Comparison of ENCODE assay signal across 17 cellular contexts in the genomic region with DNA sequence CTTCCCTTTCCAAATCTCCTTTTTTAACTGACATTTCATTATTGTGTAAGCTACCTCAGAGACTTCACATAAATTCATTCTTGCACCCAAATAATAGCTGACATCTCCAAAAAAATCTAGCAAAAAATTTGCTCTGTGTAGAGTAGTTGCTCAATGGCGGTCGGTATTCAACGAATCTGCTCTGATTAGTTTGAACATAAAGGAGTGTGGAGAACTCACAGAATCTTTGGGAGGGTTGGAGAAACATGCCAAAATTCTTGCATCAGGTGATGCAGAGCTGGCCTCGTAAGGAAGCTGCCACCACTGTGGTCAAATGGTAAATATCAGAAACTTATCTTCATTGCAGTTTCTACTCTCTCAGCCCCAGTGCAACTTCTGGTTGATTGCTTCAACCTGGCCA.
DNase-seq lines count a peak whose midpoint lies in the region; ATAC-seq and TF ChIP-seq lines count a peak whose summit lies in the region.
"Had no signal": no experiment of that assay in that cellular context is flagged by ENCODE, and none has a peak within 500 bp of the region (broad histone marks: within the 10 kb centered on the region; RNA-seq: fewer than 3 reads in every experiment).

No MANE protein-coding gene starts in this region.

- H3K27me3 Mint-ChIP-seq in activated T-helper 1 cell treated with anti-CD3 and anti-CD28 coated beads, Interleukin-12 subunit alpha, Interleukin-12 subunit beta, Interleukin-2, Interleukin-4 antibody, amounts not matched to agents 30 ng/mL and 10 ng/mL and 1 ng/mL, durations not matched to agents 14 hours and 24 hours and 36 hours (ENCODE audit: insufficient read depth), result no peaks in the 10 kb centered on the region
- H3K27me3 Mint-ChIP-seq: IgD-negative memory B cell had no signal

- no peaks in the 10 kb centered on the region for H3K36me3 Mint-ChIP-seq in activated T-helper 1 cell treated with anti-CD3 and anti-CD28 coated beads, Interleukin-12 subunit alpha, Interleukin-12 subunit beta, Interleukin-2, Interleukin-4 antibody, amounts not matched to agents 30 ng/mL and 10 ng/mL and 1 ng/mL, durations not matched to agents 14 hours and 24 hours and 36 hours (ENCODE audit: low read depth)
- H3K36me3 Mint-ChIP-seq: CD8-positive, alpha-beta memory T cell; IgD-negative memory B cell had no signal

- peak; percentile 41 for DNase-seq in NCI-H226
- peak; percentile 2 for DNase-seq in amniotic epithelial cell (ENCODE audit: low read depth)
- peak; percentile 6 for DNase-seq in fibroblast of pulmonary artery (ENCODE audit: low read depth)
- DNase-seq in trophoblast cell, result peak; percentile 26 to 79
- no peak for DNase-seq in activated T-helper 1 cell treated with anti-CD3 and anti-CD28 coated beads, Interleukin-12 subunit alpha, Interleukin-12 subunit beta, Interleukin-2, Interleukin-4 antibody, amounts not matched to agents 30 ng/mL and 10 ng/mL and 1 ng/mL, durations not matched to agents 14 hours and 24 hours and 36 hours (ENCODE audit: low spot score)
- no peak for DNase-seq in left ventricle myocardium superior
- no peak for DNase-seq in thyroid gland
- DNase-seq in PC-3, result no peak
- DNase-seq: AML-193; CD8-positive, alpha-beta memory T cell; DMS53; GF-D8; GM23248; H7 had no signal

- no peaks in the 10 kb centered on the region for H3K79me2 ChIP-seq in trophoblast cell (ENCODE audit: control insufficient read depth, insufficient read depth, low read length, poor library complexity)
- no peaks in the 10 kb centered on the region for H3K79me2 ChIP-seq in PC-3 (ENCODE audit: low read length)

- TF ChIP-seq CTCF in fibroblast of pulmonary artery (IDR thresholded peaks at IDR 0.05; ENCODE audit: low read length, missing control alignments) (no peak), thyroid gland (IDR thresholded peaks at IDR 0.05) (no peak), PC-3 (conservative IDR thresholded peaks at IDR 0.05; ENCODE audit: low read depth, low read length) (no peak)

- no peak overlapping the region for H2BK12ac ChIP-seq in trophoblast cell (ENCODE audit: low read length)

- no peak overlapping the region for H3K18ac ChIP-seq in trophoblast cell (ENCODE audit: low read length)

- H3K4me3 Mint-ChIP-seq in activated T-helper 1 cell treated with anti-CD3 and anti-CD28 coated beads, Interleukin-12 subunit alpha, Interleukin-12 subunit beta, Interleukin-2, Interleukin-4 antibody, amounts not matched to agents 30 ng/mL and 10 ng/mL and 1 ng/mL, durations not matched to agents 14 hours and 24 hours and 36 hours, result no peak overlapping the region
- H3K4me3 Mint-ChIP-seq: CD8-positive, alpha-beta memory T cell; IgD-negative memory B cell had no signal

- no TSS peak for BruUV-seq in PC-3 (replicated peaks; lab: Mats Ljungman, UMichigan)

- H3K4me3 ChIP-seq in fibroblast of pulmonary artery (replicated peaks; ENCODE audit: low read depth, low read length) (no peak overlapping the region), trophoblast cell (ENCODE audit: low read depth, low read length) (no peak overlapping the region), thyroid gland (replicated peaks in 1 of 3) (no peak overlapping the region), PC-3 (ENCODE audit: low read length) (no peak overlapping the region)
- H3K4me3 ChIP-seq: A549, BLaER1, GM23248 had no signal

- H3K9ac ChIP-seq in trophoblast cell (ENCODE audit: low read length) (no peak overlapping the region), PC-3 (ENCODE audit: low read length) (no peak overlapping the region)
- H3K9ac ChIP-seq: BLaER1, GM23248 had no signal

- WGBS in trophoblast cell (ENCODE audit: extremely low coverage, insufficient coverage, insufficient read length), result no CpG with 5 or more reads among the region's 4 CpGs
- WGBS in thyroid gland, 2 donors, result 58 to 60% methylated on average over 4 of the region's 4 CpGs

- H2BK120ac ChIP-seq in trophoblast cell (ENCODE audit: insufficient read depth, low read length, poor library complexity), result no peak overlapping the region

- H3K23ac ChIP-seq in trophoblast cell (ENCODE audit: low read length), result no peak overlapping the region

- H3K27ac ChIP-seq in trophoblast cell (ENCODE audit: low read depth, low read length) (no peak overlapping the region), thyroid gland (no peak overlapping the region), PC-3 (ENCODE audit: low read length) (no peak overlapping the region)
- H3K27ac ChIP-seq: A549, BLaER1, GM23248 had no signal

- H3K14ac ChIP-seq in trophoblast cell (ENCODE audit: low read length), result no peak overlapping the region

- no peaks in the 10 kb centered on the region for H3K9me2 ChIP-seq in PC-3 (replicated peaks; ENCODE audit: low read length)

- H2AFZ ChIP-seq in trophoblast cell (ENCODE audit: insufficient read depth, low read length, poor library complexity) (no peak overlapping the region), PC-3 (ENCODE audit: low read length) (no peak overlapping the region)
- H2AFZ ChIP-seq: GM23248 had no signal

- no peaks in the 10 kb centered on the region for H3K9me3 ChIP-seq in trophoblast cell (ENCODE audit: insufficient read depth, low read depth, low read length)
- H3K9me3 ChIP-seq in thyroid gland, result no peaks in the 10 kb centered on the region
- H3K9me3 ChIP-seq in PC-3 (ENCODE audit: low read length), result no peaks in the 10 kb centered on the region
- H3K9me3 ChIP-seq: A549, BLaER1 had no signal

- no peaks in the 10 kb centered on the region for H3K36me3 ChIP-seq in trophoblast cell (ENCODE audit: control insufficient read depth in 1 of 2, insufficient read depth in 2 of 2, low read length in 2 of 2)
- no peaks in the 10 kb centered on the region for H3K36me3 ChIP-seq in thyroid gland
- no peaks in the 10 kb centered on the region for H3K36me3 ChIP-seq in PC-3 (ENCODE audit: low read depth, low read length)
- H3K36me3 ChIP-seq: BLaER1 had no signal

- H4K12ac ChIP-seq in trophoblast cell (ENCODE audit: low read depth, low read length), result no peak overlapping the region

- H3K4me1 ChIP-seq in trophoblast cell (ENCODE audit: control insufficient read depth in 1 of 2, insufficient read depth in 2 of 2, low read length in 2 of 2), result peaks cover 0 to 3% of the 10 kb centered on the region in 2 experiments
- H3K4me1 ChIP-seq in thyroid gland, result no peaks in the 10 kb centered on the region
- no peaks in the 10 kb centered on the region for H3K4me1 ChIP-seq in PC-3 (ENCODE audit: insufficient read depth, low read length)
- H3K4me1 ChIP-seq: A549, BLaER1 had no signal

- H3F3A ChIP-seq in PC-3 (ENCODE audit: low read length, unreplicated experiment), result no peaks in the 10 kb centered on the region

- intact Hi-C loops in activated T-helper 1 cell treated with anti-CD3 and anti-CD28 coated beads, Interleukin-12 subunit alpha, Interleukin-12 subunit beta, Interleukin-2, Interleukin-4 antibody, amounts not matched to agents 30 ng/mL and 10 ng/mL and 1 ng/mL, durations not matched to agents 14 hours and 24 hours and 36 hours (cut with micrococcal nuclease), result loop anchor here (5.0 kb wide), 1 partner anchor 62 kb away; no protein-coding TSS in a partner anchor
- intact Hi-C loops in left ventricle myocardium superior (cut with micrococcal nuclease) (no loop called here), thyroid gland (cut with DNase I) (no loop called here), PC-3 (cut with micrococcal nuclease) (no loop called here)

- no peak overlapping the region for H3K27ac Mint-ChIP-seq in activated T-helper 1 cell treated with anti-CD3 and anti-CD28 coated beads, Interleukin-12 subunit alpha, Interleukin-12 subunit beta, Interleukin-2, Interleukin-4 antibody, amounts not matched to agents 30 ng/mL and 10 ng/mL and 1 ng/mL, durations not matched to agents 14 hours and 24 hours and 36 hours
- H3K27ac Mint-ChIP-seq: CD8-positive, alpha-beta memory T cell; IgD-negative memory B cell had no signal

- no peaks in the 10 kb centered on the region for H3K79me1 ChIP-seq in trophoblast cell (ENCODE audit: low read length)

- H4K91ac ChIP-seq in trophoblast cell (ENCODE audit: low read depth, low read length), result no peak overlapping the region

- POLR2A ChIA-PET in PC-3 (lab: Charles Lee; ENCODE audit: unreplicated experiment), result interaction anchor here (0.7 kb wide), 1 partner anchor 8 kb away, joined by 3 read pairs; no protein-coding TSS in a partner anchor

- no peak overlapping the region for H2AK5ac ChIP-seq in trophoblast cell (ENCODE audit: low read length)

- no peak overlapping the region for H4K8ac ChIP-seq in trophoblast cell (ENCODE audit: low read depth, low read length)

- H3K9me3 Mint-ChIP-seq in activated T-helper 1 cell treated with anti-CD3 and anti-CD28 coated beads, Interleukin-12 subunit alpha, Interleukin-12 subunit beta, Interleukin-2, Interleukin-4 antibody, amounts not matched to agents 30 ng/mL and 10 ng/mL and 1 ng/mL, durations not matched to agents 14 hours and 24 hours and 36 hours, result no peaks in the 10 kb centered on the region
- H3K9me3 Mint-ChIP-seq: CD8-positive, alpha-beta memory T cell had no signal

- no peaks in the 10 kb centered on the region for H4K20me1 ChIP-seq in PC-3 (ENCODE audit: low read length)
- H4K20me1 ChIP-seq: BLaER1 had no signal

- TF ChIP-seq POLR2A in thyroid gland (IDR thresholded peaks at IDR 0.05), result no peak

- H2BK5ac ChIP-seq in trophoblast cell (ENCODE audit: low read depth, low read length, poor library complexity), result no peak overlapping the region

- H3K27me3 ChIP-seq in trophoblast cell (ENCODE audit: insufficient read depth, low read length), result no peaks in the 10 kb centered on the region
- H3K27me3 ChIP-seq in thyroid gland, result no peaks in the 10 kb centered on the region
- H3K27me3 ChIP-seq in PC-3 (ENCODE audit: low read length), result no peaks in the 10 kb centered on the region
- H3K27me3 ChIP-seq: BLaER1 had no signal

- ATAC-seq in left ventricle myocardium superior (no peak), PC-3 (no peak)
- ATAC-seq: A549 had no signal

- H3K4me1 Mint-ChIP-seq in activated T-helper 1 cell treated with anti-CD3 and anti-CD28 coated beads, Interleukin-12 subunit alpha, Interleukin-12 subunit beta, Interleukin-2, Interleukin-4 antibody, amounts not matched to agents 30 ng/mL and 10 ng/mL and 1 ng/mL, durations not matched to agents 14 hours and 24 hours and 36 hours (ENCODE audit: low read depth), result no peaks in the 10 kb centered on the region
- H3K4me1 Mint-ChIP-seq: CD8-positive, alpha-beta memory T cell; IgD-negative memory B cell had no signal

- CTCF ChIA-PET in PC-3 (lab: Charles Lee), result no interaction called here

- H3K4ac ChIP-seq in trophoblast cell (ENCODE audit: low read depth, low read length), result no peak overlapping the region

- H3K4me2 ChIP-seq in trophoblast cell (ENCODE audit: low read length) (no peak overlapping the region), PC-3 (ENCODE audit: low read length) (no peak overlapping the region)
- H3K4me2 ChIP-seq: A549, BLaER1 had no signal

Comparison
In these comparisons a context has a peak if more than half of its experiments do, and no peak if none do; other contexts are left out.
1. DNase-seq: peak in NCI-H226 (single experiment), amniotic epithelial cell (single experiment), fibroblast of pulmonary artery (single experiment) and trophoblast cell (2 of 2); none in activated T-helper 1 cell treated with anti-CD3 and anti-CD28 coated beads, Interleukin-12 subunit alpha, Interleukin-12 subunit beta, Interleukin-2, Interleukin-4 antibody, amounts not matched to agents 30 ng/mL and 10 ng/mL and 1 ng/mL, durations not matched to agents 14 hours and 24 hours and 36 hours (single experiment), left ventricle myocardium superior (single experiment), thyroid gland (0 of 2) and PC-3 (single experiment).